ENCODE assay signal across 20 cellular contexts in the genomic region with DNA sequence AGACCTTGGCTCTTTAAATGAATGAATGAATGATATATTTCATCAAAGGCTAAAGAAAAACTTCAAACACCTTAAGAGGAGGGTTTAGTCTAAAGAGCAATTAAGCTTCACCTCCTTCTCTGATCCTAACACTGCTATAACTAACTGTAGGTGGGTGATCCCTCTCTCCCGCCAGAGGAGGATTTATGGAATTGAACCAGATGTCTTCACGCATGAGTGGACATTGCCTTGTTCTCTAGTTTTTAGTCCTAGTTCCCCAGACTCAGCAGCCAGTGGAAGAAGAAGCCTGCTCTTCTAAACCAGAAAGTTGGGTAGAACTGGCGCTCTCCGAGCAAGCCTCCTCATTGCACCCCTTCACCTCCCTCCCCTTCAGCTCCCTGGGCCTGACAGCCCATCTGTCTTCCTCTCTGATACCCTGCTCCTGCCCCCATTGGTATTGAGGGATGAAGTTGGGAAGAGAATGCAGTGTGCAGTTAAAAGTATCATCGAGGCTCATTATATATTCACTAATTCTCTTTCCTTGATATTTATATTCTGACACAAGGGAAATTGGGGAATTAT.
DNase-seq lines count a peak whose midpoint lies in the region; ATAC-seq, FAIRE-seq and TF ChIP-seq lines count a peak whose summit lies in the region.
"Had no signal": no experiment of that assay in that cellular context is flagged by ENCODE, and none has a peak within 500 bp of the region (broad histone marks: within the 10 kb centered on the region; RNA-seq: fewer than 3 reads in every experiment).

No MANE protein-coding gene starts in this region.

- TF ChIP-seq POLR2A in GM12891 (IDR thresholded peaks at IDR 0.05; ENCODE audit: low read depth, low read length): no peak

- H3K9me3 Mint-ChIP-seq in chondrocyte (ENCODE audit: low read depth) (no peaks in the 10 kb centered on the region), progenitor cell of endocrine pancreas (ENCODE audit: low read depth) (no peaks in the 10 kb centered on the region)
- H3K9me3 Mint-ChIP-seq: CD8-positive, alpha-beta memory T cell; T-cell had no signal

- no peak for TF ChIP-seq CTCF in chondrocyte (IDR thresholded peaks at IDR 0.05)
- no peak for TF ChIP-seq CTCF in progenitor cell of endocrine pancreas (IDR thresholded peaks at IDR 0.05; ENCODE audit: unreplicated experiment)

- no peaks in the 10 kb centered on the region for H3K36me3 Mint-ChIP-seq in chondrocyte (ENCODE audit: low read depth)
- H3K36me3 Mint-ChIP-seq in progenitor cell of endocrine pancreas (ENCODE audit: insufficient read depth): no peaks in the 10 kb centered on the region

- H3K4me1 Mint-ChIP-seq in chondrocyte (ENCODE audit: low read depth) (peaks cover 47% of the 10 kb centered on the region), progenitor cell of endocrine pancreas (ENCODE audit: low read depth) (peaks cover 6% of the 10 kb centered on the region)

- DNase-seq in GM12891 (ENCODE audit: insufficient read length, low spot score): no peak
- DNase-seq in NCI-H524 (lab: John Stamatoyannopoulos, UW): peak; percentile 82 to 96
- DNase-seq in chondrocyte (ENCODE audit: low spot score): no peak
- no peak for DNase-seq in progenitor cell of endocrine pancreas (ENCODE audit: low spot score, unreplicated experiment)
- DNase-seq in DMS153 (lab: John Stamatoyannopoulos, UW): no peak
- DNase-seq in superior temporal gyrus (ENCODE audit: extremely low spot score): no peak
- DNase-seq: activated CD4-positive, CD25-positive, alpha-beta regulatory T cell treated with anti-CD3 and anti-CD28 coated beads, Interleukin-2, amount 50 U/mL, for 72 hours; activated CD8-positive, alpha-beta T cell treated with anti-CD3 and anti-CD28 coated beads, Interleukin-2, amount 10 ng/mL, durations not matched to agents 7 days and 5 days; activated gamma-delta T cell; activated T-cell treated with anti-CD3 and anti-CD28 coated beads for 4 hours; CD8-positive, alpha-beta memory T cell; cerebellar nuclear complex; kidney glomerular epithelial cell; NCI-H1048; NCI-H2029; NCI-H345; nucleus accumbens; T-cell had no signal

- H3K27ac Mint-ChIP-seq in chondrocyte (ENCODE audit: unreplicated experiment) (peak overlapping the region; percentile 81), progenitor cell of endocrine pancreas (peak overlapping the region; percentile 71)
- H3K27ac Mint-ChIP-seq: activated CD8-positive, alpha-beta T cell treated with anti-CD3 and anti-CD28 coated beads, Interleukin-2, amount 10 ng/mL, durations not matched to agents 7 days and 5 days; T-cell had no signal

- H3K27me3 Mint-ChIP-seq in chondrocyte (ENCODE audit: low read depth) (no peaks in the 10 kb centered on the region), progenitor cell of endocrine pancreas (no peaks in the 10 kb centered on the region)
- H3K27me3 Mint-ChIP-seq: T-cell had no signal

- FAIRE-seq in GM12891 (lab: Jason Lieb, UNC): peak; percentile 69

- ATAC-seq in GM19395 (IDR thresholded peaks at IDR 0.05; ENCODE audit: unreplicated experiment): no peak
- ATAC-seq: activated CD8-positive, alpha-beta T cell treated with anti-CD3 and anti-CD28 coated beads, Interleukin-2, amount 10 ng/mL, durations not matched to agents 7 days and 5 days; Panc1; T-cell had no signal

- H3K4me3 Mint-ChIP-seq in chondrocyte (ENCODE audit: unreplicated experiment): no peak overlapping the region
- no peak overlapping the region for H3K4me3 Mint-ChIP-seq in progenitor cell of endocrine pancreas (ENCODE audit: low read depth)
- H3K4me3 Mint-ChIP-seq: activated CD8-positive, alpha-beta T cell treated with anti-CD3 and anti-CD28 coated beads, Interleukin-2, amount 10 ng/mL, durations not matched to agents 7 days and 5 days; T-cell had no signal

TF ChIP-seq in GM12891, 5 proteins besides CTCF, POLR2A, EP300 and RAD21:
- no peak for TF ChIP-seq POU2F2 (IDR thresholded peaks at IDR 0.05; ENCODE audit: low read depth, low read length)
- TF ChIP-seq TAF1 (IDR thresholded peaks at IDR 0.05; ENCODE audit: low read depth, low read length): no peak
- no peak for TF ChIP-seq POLR2AphosphoS5 (IDR thresholded peaks at IDR 0.05; ENCODE audit: low read depth, low read length)
- TF ChIP-seq PAX5 (IDR thresholded peaks at IDR 0.05; ENCODE audit: insufficient read depth, low read length, severe bottlenecking): no peak
- no peak for TF ChIP-seq SPI1 (IDR thresholded peaks at IDR 0.05; ENCODE audit: low read depth, low read length)

Comparison
In these comparisons a context has a peak if more than half of its experiments do, and no peak if none do; other contexts are left out.
1. DNase-seq: peak in NCI-H524 (2 of 2); none in GM12891 (single experiment), chondrocyte (single experiment), progenitor cell of endocrine pancreas (single experiment), DMS153 (single experiment) and superior temporal gyrus (single experiment).